In the genomic region with DNA sequence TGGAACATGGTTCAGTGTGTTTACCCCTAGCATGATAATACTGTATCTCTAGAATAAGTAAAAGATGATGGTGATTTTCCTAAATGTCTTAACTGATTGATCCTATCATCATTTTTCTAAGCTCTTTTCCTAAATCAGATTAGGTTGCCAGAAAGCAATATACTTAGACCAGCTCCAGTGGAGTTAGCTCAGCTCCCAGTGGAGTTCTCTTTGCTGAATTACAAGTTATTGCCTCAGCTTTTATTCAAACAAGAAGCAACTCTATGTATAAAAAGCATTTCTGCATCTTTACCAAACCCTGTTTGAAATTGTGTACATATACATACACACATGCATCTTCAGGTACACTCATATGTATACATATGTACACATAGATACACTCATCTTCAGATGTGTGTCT, we compare ENCODE assay signal across 14 cellular contexts.
"Had no signal": no experiment of that assay in that cellular context is flagged by ENCODE, and none has a peak within 500 bp of the region (broad histone marks: within the 10 kb centered on the region; RNA-seq: fewer than 3 reads in every experiment).

No MANE protein-coding gene starts in this region.

- H3K27me3 ChIP-seq: adrenal gland, gastrocnemius medialis, left lung, ovary had no signal

- H3K27ac ChIP-seq: gastrocnemius medialis, left lung, ovary, VCaP had no signal

- H3K36me3 ChIP-seq: ovary had no signal

- ATAC-seq: esophagus mucosa, left lung had no signal

- H3K9me3 ChIP-seq: adrenal gland, gastrocnemius medialis, left lung, ovary had no signal

- H3K9me3 Mint-ChIP-seq: activated CD4-positive, alpha-beta memory T cell treated with anti-CD3 and anti-CD28 coated beads, Interleukin-2, amount 10 ng/mL, durations not matched to agents 7 days and 5 days; activated naive CD4-positive, alpha-beta T cell treated with anti-CD3 and anti-CD28 coated beads for 36 hours; dendritic cell treated with granulocyte-macrophage colony-stimulating factor and Interleukin-4, amounts not matched to agents 40 ng/mL and 50 ng/mL, for 4 days; type B pancreatic cell had no signal

- H3K4me3 ChIP-seq: adrenal gland, gastrocnemius medialis, left lung, ovary had no signal

- DNase-seq: activated CD4-positive, alpha-beta memory T cell treated with anti-CD3 and anti-CD28 coated beads, Interleukin-2, amount 10 ng/mL, durations not matched to agents 7 days and 5 days; activated CD4-positive, alpha-beta T cell treated with anti-CD3 and anti-CD28 coated beads for 36 hours; activated CD8-positive, alpha-beta memory T cell treated with anti-CD3 and anti-CD28 coated beads, Interleukin-2, amount 50 U/mL, for 48 hours; activated naive CD4-positive, alpha-beta T cell treated with anti-CD3 and anti-CD28 coated beads for 36 hours; adrenal gland; gastrocnemius medialis; islet precursor cell; left lung; ovary; stimulated activated CD4-positive, alpha-beta T cell treated with anti-CD3 and anti-CD28 coated beads, Interleukin-12 subunit alpha, Interleukin-12 subunit beta, amount 100 ng/mL, for 4 hours had no signal

- H3K27ac Mint-ChIP-seq: dendritic cell treated with granulocyte-macrophage colony-stimulating factor and Interleukin-4, amounts not matched to agents 40 ng/mL and 50 ng/mL, for 4 days; type B pancreatic cell had no signal
